In genomic region chr9:114677418-114677817, GRCh38 we compare ENCODE assay signal across 8 cellular contexts. TPM values are rescaled to one million over a fixed set of nuclear protein-coding genes. Genes with fewer than 3 reads are reported as not detected.
DNase-seq lines count a peak whose midpoint lies in the region; ATAC-seq, FAIRE-seq and TF ChIP-seq lines count a peak whose summit lies in the region.

No MANE protein-coding gene starts in this region.

- TF ChIP-seq CTCF in HepG2 (CRISPR knock-in tag; IDR thresholded peaks at IDR 0.05): no peak
- TF ChIP-seq CTCF in right lobe of liver (IDR thresholded peaks at IDR 0.05): no peak
- TF ChIP-seq CTCF in fibroblast of mammary gland (conservative IDR thresholded peaks at IDR 0.05; ENCODE audit: control insufficient read depth, insufficient read depth, low read depth, low read length): no peak
- TF ChIP-seq CTCF in lower leg skin (IDR thresholded peaks at IDR 0.05): no peak

- DNase-seq in HepG2 (ENCODE audit: low spot score) (peak; percentile 41), right lobe of liver (no peak), NCI-H82 treated with DMSO at 0.1 percent for 48 hours (lab: John Stamatoyannopoulos, UW; ENCODE audit: unreplicated experiment) (peak; percentile 35), fibroblast of mammary gland (ENCODE audit: low read depth) (peak; percentile 100), lower leg skin (ENCODE audit: low spot score in 2 of 2) (no peak)

- no TSS peak for BruUV-seq in HepG2 (replicated peaks; lab: Mats Ljungman, UMichigan)

- 2% methylated on average over 3 of the region's 3 CpGs for WGBS in HepG2 (ENCODE audit: low lambda C conversion rate)
- 36% methylated on average over 3 of the region's 3 CpGs for WGBS in right lobe of liver (ENCODE audit: insufficient coverage, low coverage, low lambda C conversion rate, missing lambda C conversion rate)
- WGBS in lower leg skin, 2 donors: 32 to 42% methylated on average over 3 of the region's 3 CpGs

- H3K27me3 ChIP-seq in HepG2 (ENCODE audit: control insufficient read depth in 1 of 2, insufficient read depth in 2 of 2, low read length in 2 of 2): no peaks in the 10 kb centered on the region
- H3K27me3 ChIP-seq in right lobe of liver: no peaks in the 10 kb centered on the region

- H3K4me3 ChIP-seq in HepG2 (replicated peaks in 1 of 3; ENCODE audit: insufficient read depth in 1 of 3, low read depth in 2 of 3, low read length in 3 of 3) (no peak overlapping the region), right lobe of liver (no peak overlapping the region), fibroblast of mammary gland (ENCODE audit: control insufficient read depth, low read depth, low read length) (no peak overlapping the region), lower leg skin (ENCODE audit: low read depth, poor library complexity, severe bottlenecking) (no peak overlapping the region)

- no peak for TF ChIP-seq EP300 in HepG2 (IDR thresholded peaks at IDR 0.05; ENCODE audit: low read depth in 2 of 2, low read length in 2 of 2)
- no peak for TF ChIP-seq EP300 in HepG2 (CRISPR knock-in tag; IDR thresholded peaks at IDR 0.05; ENCODE audit: borderline replicate concordance)

- in situ Hi-C loops in HepG2 (cut with HindIII; ENCODE audit: extremely low pct_ligation_motif_present, low pct_unique_long_range_greater_than_20kb): no loop called here

- H3K36me3 ChIP-seq in HepG2 (replicated peaks in 1 of 2; ENCODE audit: control insufficient read depth in 1 of 2, insufficient read depth in 2 of 2, low read length in 2 of 2) (no peaks in the 10 kb centered on the region), right lobe of liver (no peaks in the 10 kb centered on the region)

- no peaks in the 10 kb centered on the region for H4K20me1 ChIP-seq in HepG2 (ENCODE audit: insufficient read depth, low read length)

- CTCF ChIA-PET in HepG2 (lab: Yijun Ruan, JAX; ENCODE audit: low intra/inter-chr PET ratio, low total read pairs): interaction anchor here (1.4 kb wide), 1 partner anchor 337 kb away, joined by 3 read pairs; no protein-coding TSS in a partner anchor

- H3K79me2 ChIP-seq in HepG2 (ENCODE audit: insufficient read depth, low read length): no peaks in the 10 kb centered on the region

- no peak for TF ChIP-seq POLR2A in HepG2 (IDR thresholded peaks at IDR 0.05; ENCODE audit: insufficient read depth in 1 of 2, low read depth in 2 of 2, low read length in 2 of 2)
- TF ChIP-seq POLR2A in right lobe of liver (IDR thresholded peaks at IDR 0.05): no peak
- no peak for TF ChIP-seq POLR2A in lower leg skin (IDR thresholded peaks at IDR 0.05)

- H3K9me3 ChIP-seq in HepG2 (ENCODE audit: low read length) (no peaks in the 10 kb centered on the region), right lobe of liver (no peaks in the 10 kb centered on the region)

- intact Hi-C loops in HepG2 (cut with micrococcal nuclease; ENCODE audit: unreplicated experiment) (no loop called here), right lobe of liver (cut with DNase I) (loop anchor here in 1 of 2 donors (5.0 kb wide), 1 partner anchor 335 kb away; no protein-coding TSS in a partner anchor), lower leg skin (cut with DNase I; ENCODE audit: low total_unique reads) (no loop called here)

- FAIRE-seq in HepG2 (lab: Jason Lieb, UNC): no peak

- H3K9ac ChIP-seq in HepG2 (ENCODE audit: insufficient read depth, low read depth, low read length): no peak overlapping the region

- H2AFZ ChIP-seq in HepG2 (ENCODE audit: low read length): no peak overlapping the region

- no peak for ATAC-seq in HepG2
- ATAC-seq in right lobe of liver: no peak
- ATAC-seq in GM21367 (IDR thresholded peaks at IDR 0.05; ENCODE audit: unreplicated experiment): no peak
- ATAC-seq in HG02571 (IDR thresholded peaks at IDR 0.05; ENCODE audit: unreplicated experiment): no peak
- no peak for ATAC-seq in HG03175 (IDR thresholded peaks at IDR 0.05; ENCODE audit: unreplicated experiment)

- TF ChIP-seq RAD21 in HepG2 (CRISPR knock-in tag; IDR thresholded peaks at IDR 0.05): no peak

- H3K4me1 ChIP-seq in HepG2 (ENCODE audit: insufficient read depth, low read length): peaks cover 8% of the 10 kb centered on the region
- H3K4me1 ChIP-seq in right lobe of liver: no peaks in the 10 kb centered on the region

- POLR2A ChIA-PET in HepG2 (lab: Yijun Ruan, JAX): no interaction called here

- no peak overlapping the region for H3K27ac ChIP-seq in HepG2 (ENCODE audit: extremely low read length, insufficient read depth, low read length)
- H3K27ac ChIP-seq in right lobe of liver: no peak overlapping the region

- H3K4me2 ChIP-seq in HepG2 (ENCODE audit: low read depth, low read length): no peak overlapping the region

TF ChIP-seq in HepG2, 621 proteins besides CTCF, POLR2A, EP300 and RAD21 (continues in another document):
- TF ChIP-seq ZNF790 (CRISPR knock-in tag; IDR thresholded peaks at IDR 0.05; ENCODE audit: borderline replicate concordance): no peak
- TF ChIP-seq ZGPAT (CRISPR knock-in tag; IDR thresholded peaks at IDR 0.05): no peak
- no peak for TF ChIP-seq GATA4 (IDR thresholded peaks at IDR 0.05; ENCODE audit: borderline replicate concordance, low read depth)
- TF ChIP-seq TARDBP (CRISPR knock-in tag; IDR thresholded peaks at IDR 0.05): no peak
- TF ChIP-seq BRD4 (CRISPR knock-in tag; IDR thresholded peaks at IDR 0.05): no peak

RNA-seq across cellular contexts. Expression of gene TEX48, which starts 4.6 kb away (rescaled TPM):
- total RNA-seq in HepG2 (2016; rRNA removed; fragmentation: Illumina TruSeq; extraction: Trizol) (not detected in 2 replicates), right lobe of liver (not detected), lower leg skin (not detected)
- total RNA-seq in HepG2 (2016; cell fraction: cytosol; rRNA removed; fragmentation: Illumina TruSeq; extraction: Trizol; ENCODE audit: low read depth): not detected in 2 replicates
- total RNA-seq in HepG2 (2016; cell fraction: insoluble cytoplasmic fraction; rRNA removed; fragmentation: Illumina TruSeq; extraction: Trizol): not detected in 2 replicates
- not detected in 2 replicates for total RNA-seq in HepG2 (2016; cell fraction: membrane; rRNA removed; fragmentation: Illumina TruSeq; extraction: Trizol)
- not detected in 2 replicates for total RNA-seq in HepG2 (2016; cell fraction: nucleus; rRNA removed; fragmentation: Illumina TruSeq; extraction: Trizol)
- polyA plus RNA-seq in HepG2 (2011; rRNA removed): not detected in 2 replicates
- polyA plus RNA-seq in HepG2 (2011; cell fraction: cytosol; rRNA removed): not detected in 2 replicates
- polyA plus RNA-seq in HepG2 (2011; cell fraction: nucleus; rRNA removed): not detected in 2 replicates
- polyA plus RNA-seq in HepG2 (2012): not detected in 2 replicates
- polyA plus RNA-seq in HepG2 (2016; cell fraction: cytosol; fragmentation: Illumina TruSeq; extraction: Trizol; ENCODE audit: low read depth): not detected in 2 replicates
- not detected in 2 replicates for polyA plus RNA-seq in HepG2 (2016; cell fraction: insoluble cytoplasmic fraction; fragmentation: Illumina TruSeq; extraction: Trizol; ENCODE audit: low read depth)
- not detected in 2 replicates for polyA plus RNA-seq in HepG2 (2016; cell fraction: membrane; fragmentation: Illumina TruSeq; extraction: Trizol; ENCODE audit: low read depth)
- polyA plus RNA-seq in HepG2 (2016; cell fraction: nucleus; fragmentation: Illumina TruSeq; extraction: Trizol; ENCODE audit: insufficient read depth, low read depth): not detected in 2 replicates
- not detected in 2 replicates for polyA minus RNA-seq in HepG2 (2011; rRNA and poly(A)+ RNA removed; ENCODE audit: low replicate concordance)
- polyA minus RNA-seq in HepG2 (2011; cell fraction: cytosol; rRNA and poly(A)+ RNA removed): not detected in 2 replicates
- polyA minus RNA-seq in HepG2 (2011; cell fraction: nucleus; rRNA and poly(A)+ RNA removed): not detected in 2 replicates

RNA-seq across cellular contexts. Expression of gene TEX53, which starts 19.8 kb away (rescaled TPM):
- total RNA-seq in HepG2 (2016; rRNA removed; fragmentation: Illumina TruSeq; extraction: Trizol): not detected in 2 replicates
- total RNA-seq in HepG2 (2016; cell fraction: cytosol; rRNA removed; fragmentation: Illumina TruSeq; extraction: Trizol; ENCODE audit: low read depth): not detected in 2 replicates
- total RNA-seq in HepG2 (2016; cell fraction: insoluble cytoplasmic fraction; rRNA removed; fragmentation: Illumina TruSeq; extraction: Trizol): not detected in 2 replicates
- total RNA-seq in HepG2 (2016; cell fraction: membrane; rRNA removed; fragmentation: Illumina TruSeq; extraction: Trizol): not detected in 2 replicates
- total RNA-seq in HepG2 (2016; cell fraction: nucleus; rRNA removed; fragmentation: Illumina TruSeq; extraction: Trizol): not detected in 2 replicates
- not detected in 2 replicates for polyA plus RNA-seq in HepG2 (2011; rRNA removed)
- polyA plus RNA-seq in HepG2 (2011; cell fraction: cytosol; rRNA removed): not detected in 2 replicates
- polyA plus RNA-seq in HepG2 (2011; cell fraction: nucleus; rRNA removed): not detected in 2 replicates
- not detected in 2 replicates for polyA plus RNA-seq in HepG2 (2012)
- polyA plus RNA-seq in HepG2 (2016; cell fraction: cytosol; fragmentation: Illumina TruSeq; extraction: Trizol; ENCODE audit: low read depth): not detected in 2 replicates
- polyA plus RNA-seq in HepG2 (2016; cell fraction: insoluble cytoplasmic fraction; fragmentation: Illumina TruSeq; extraction: Trizol; ENCODE audit: low read depth): not detected in 2 replicates
- polyA plus RNA-seq in HepG2 (2016; cell fraction: membrane; fragmentation: Illumina TruSeq; extraction: Trizol; ENCODE audit: low read depth): not detected in 2 replicates
- polyA plus RNA-seq in HepG2 (2016; cell fraction: nucleus; fragmentation: Illumina TruSeq; extraction: Trizol; ENCODE audit: insufficient read depth, low read depth): not detected in 2 replicates
- not detected in 2 replicates for polyA minus RNA-seq in HepG2 (2011; rRNA and poly(A)+ RNA removed; ENCODE audit: low replicate concordance)
- polyA minus RNA-seq in HepG2 (2011; cell fraction: cytosol; rRNA and poly(A)+ RNA removed): not detected in 2 replicates
- not detected in 2 replicates for polyA minus RNA-seq in HepG2 (2011; cell fraction: nucleus; rRNA and poly(A)+ RNA removed)
- not detected for total RNA-seq in right lobe of liver
- not detected for total RNA-seq in lower leg skin

Comparison
In these comparisons a context has a peak if more than half of its experiments do, and no peak if none do; other contexts are left out.
1. DNase-seq: peak in HepG2 (single experiment), NCI-H82 treated with DMSO at 0.1 percent for 48 hours (single experiment) and fibroblast of mammary gland (single experiment); none in right lobe of liver (0 of 3) and lower leg skin (0 of 2).